In genomic region chr1:202005958-202006357, GRCh38 we compare ENCODE assay signal across 9 cellular contexts. TPM values are rescaled to one million over a fixed set of nuclear protein-coding genes. Genes with fewer than 3 reads are reported as not detected.
A peak's percentile ranks its signal among the peaks of the same experiment; 100 is the strongest.
DNase-seq lines count a peak whose midpoint lies in the region; ATAC-seq and TF ChIP-seq lines count a peak whose summit lies in the region.
"Had no signal": no experiment of that assay in that cellular context is flagged by ENCODE, and none has a peak within 500 bp of the region (broad histone marks: within the 10 kb centered on the region; RNA-seq: fewer than 3 reads in every experiment).

No MANE protein-coding gene starts in this region.

- H3K4me3 Mint-ChIP-seq in T-helper 17 cell = no peak overlapping the region
- no peak overlapping the region for H3K4me3 Mint-ChIP-seq in stimulated activated naive CD8-positive, alpha-beta T cell treated with anti-CD3 and anti-CD28 coated beads, Interleukin-15, amount 100 ng/mL, for 72 hours

- WGBS in smooth muscle cell (ENCODE audit: low lambda C conversion rate) = 80% methylated on average over 2 of the region's 2 CpGs

- TF ChIP-seq CTCF in GM13977 (IDR thresholded peaks at IDR 0.05; ENCODE audit: extremely low read depth, insufficient read depth, missing control alignments) (peak; percentile 7), Panc1 (IDR thresholded peaks at IDR 0.05) (peak; percentile 73), smooth muscle cell (IDR thresholded peaks at IDR 0.05; ENCODE audit: borderline replicate concordance, insufficient read depth, poor library complexity, severe bottlenecking) (peak; percentile 59)

- in situ Hi-C loops in GM13977 (cut with MboI; ENCODE audit: low pct_unique_long_range_greater_than_20kb, low sequenced_read_pairs, unreplicated experiment) = no loop called here
- in situ Hi-C loops in Panc1 (cut with HindIII; ENCODE audit: low pct_unique_long_range_greater_than_20kb, low sequenced_read_pairs) = no loop called here

- H3K27me3 Mint-ChIP-seq in T-helper 17 cell = no peaks in the 10 kb centered on the region
- no peaks in the 10 kb centered on the region for H3K27me3 Mint-ChIP-seq in stimulated activated naive CD8-positive, alpha-beta T cell treated with anti-CD3 and anti-CD28 coated beads, Interleukin-15, amount 100 ng/mL, for 72 hours

- H3K27me3 ChIP-seq in Panc1 (ENCODE audit: control insufficient read depth, insufficient read depth, low read length) = no peaks in the 10 kb centered on the region
- H3K27me3 ChIP-seq in smooth muscle cell (ENCODE audit: low read depth) = no peaks in the 10 kb centered on the region

- H3K4me1 ChIP-seq in Panc1 (ENCODE audit: control insufficient read depth, insufficient read depth, low read length) (peaks cover 49% of the 10 kb centered on the region), smooth muscle cell (ENCODE audit: low read depth) (peaks cover 4% of the 10 kb centered on the region)

- no peak overlapping the region for H3K9ac ChIP-seq in smooth muscle cell (ENCODE audit: low read depth)

- H3K4me1 Mint-ChIP-seq in T-helper 17 cell = peaks cover 2% of the 10 kb centered on the region
- H3K4me1 Mint-ChIP-seq in stimulated activated naive CD8-positive, alpha-beta T cell treated with anti-CD3 and anti-CD28 coated beads, Interleukin-15, amount 100 ng/mL, for 72 hours = peaks cover 10% of the 10 kb centered on the region

- H3K36me3 ChIP-seq in Panc1 (ENCODE audit: control insufficient read depth, insufficient read depth, low read length) = peaks cover 16% of the 10 kb centered on the region
- H3K36me3 ChIP-seq in smooth muscle cell (ENCODE audit: low read depth) = no peaks in the 10 kb centered on the region

- BruUV-seq in Panc1 (replicated peaks; lab: Mats Ljungman, UMichigan) = no TSS peak

- no peaks in the 10 kb centered on the region for H3K79me2 ChIP-seq in smooth muscle cell (ENCODE audit: low read depth)

- DNase-seq in GM13977 (ENCODE audit: low spot score) = no peak
- DNase-seq in Panc1 (ENCODE audit: low read depth, low spot score) = no peak
- DNase-seq in fibroblast of gingiva (ENCODE audit: low read depth) = peak; percentile 13
- no peak for DNase-seq in smooth muscle cell (lab: John Stamatoyannopoulos, UW; ENCODE audit: unreplicated experiment)
- DNase-seq in T-helper 17 cell = no peak
- DNase-seq in stimulated activated naive CD8-positive, alpha-beta T cell treated with anti-CD3 and anti-CD28 coated beads, Interleukin-15, amount 100 ng/mL, for 72 hours = no peak
- DNase-seq: NCI-H1930 had no signal

- no peaks in the 10 kb centered on the region for H4K20me1 ChIP-seq in smooth muscle cell (ENCODE audit: low read depth)

- CTCF ChIA-PET in Panc1 (lab: Charles Lee) = interaction anchor here (0.9 to 1.3 kb wide), 2 partner anchors 116 to 516 kb away, joined by 3 read pairs; no protein-coding TSS in a partner anchor

- ATAC-seq in Panc1 = no peak
- no peak for ATAC-seq in HG02852 (IDR thresholded peaks at IDR 0.05; ENCODE audit: unreplicated experiment)
- no peak for ATAC-seq in T-helper 17 cell
- no peak for ATAC-seq in stimulated activated naive CD8-positive, alpha-beta T cell treated with anti-CD3 and anti-CD28 coated beads, Interleukin-15, amount 100 ng/mL, for 72 hours

- H2AFZ ChIP-seq in smooth muscle cell (ENCODE audit: low read depth) = no peak overlapping the region

- peaks cover 4% of the 10 kb centered on the region for H3K36me3 Mint-ChIP-seq in T-helper 17 cell (ENCODE audit: low read depth)

- intact Hi-C loops in Panc1 (cut with micrococcal nuclease; ENCODE audit: unreplicated experiment) = no loop called here

- H3K4me3 ChIP-seq in Panc1 (ENCODE audit: low read depth in 2 of 2, low read length in 2 of 2) (no peak overlapping the region), smooth muscle cell (no peak overlapping the region)
- H3K4me3 ChIP-seq: lung had no signal

- H3K27ac ChIP-seq in Panc1 (ENCODE audit: low read length) = peak overlapping the region; percentile 45; the same call in 1 of the 2 replicates
- H3K27ac ChIP-seq in smooth muscle cell (ENCODE audit: low read depth) = no peak overlapping the region

- H3F3A ChIP-seq in smooth muscle cell (ENCODE audit: low read depth) = peaks cover 7% of the 10 kb centered on the region

- no peak overlapping the region for H3K4me2 ChIP-seq in smooth muscle cell

- H3K27ac Mint-ChIP-seq in T-helper 17 cell = no peak overlapping the region
- H3K27ac Mint-ChIP-seq in stimulated activated naive CD8-positive, alpha-beta T cell treated with anti-CD3 and anti-CD28 coated beads, Interleukin-15, amount 100 ng/mL, for 72 hours = no peak overlapping the region

- POLR2A ChIA-PET in Panc1 (lab: Charles Lee) = no interaction called here

- no peaks in the 10 kb centered on the region for H3K9me3 ChIP-seq in Panc1 (ENCODE audit: control insufficient read depth, insufficient read depth, low read depth, low read length)
- no peaks in the 10 kb centered on the region for H3K9me3 ChIP-seq in smooth muscle cell (replicated peaks; ENCODE audit: low read depth)
- no peaks in the 10 kb centered on the region for H3K9me3 ChIP-seq in T-helper 17 cell (ENCODE audit: control insufficient read depth, low read length, poor library complexity, severe bottlenecking)

- H3K9me3 Mint-ChIP-seq in stimulated activated naive CD8-positive, alpha-beta T cell treated with anti-CD3 and anti-CD28 coated beads, Interleukin-15, amount 100 ng/mL, for 72 hours = no peaks in the 10 kb centered on the region

RNA-seq across cellular contexts. Expression of gene ELF3, which starts 4.4 kb away (rescaled TPM):
- total RNA-seq in Panc1 (2021; ENCODE audit: unreplicated experiment) (126 TPM), smooth muscle cell (2.0 and 5.2 TPM in 2 replicates), T-helper 17 cell (1 to 10 TPM; 1.6 to 2.0 TPM)
- polyA plus RNA-seq in Panc1 (2012; ENCODE audit: insufficient read length) = 85.4 TPM
- polyA plus RNA-seq in smooth muscle cell = 0.96 and 9.6 TPM in 2 replicates

RNA-seq across cellular contexts. Expression of gene RNPEP, which starts 23.5 kb away (rescaled TPM):
- total RNA-seq in Panc1 (2021; ENCODE audit: unreplicated experiment) (99.8 TPM), smooth muscle cell (50.6 and 53.4 TPM in 2 replicates), T-helper 17 cell (10 to 100 TPM; 21.4 to 28.6 TPM)
- 87.7 TPM for polyA plus RNA-seq in Panc1 (2012; ENCODE audit: insufficient read length)
- 59.0 and 70.9 TPM in 2 replicates for polyA plus RNA-seq in smooth muscle cell

RNA-seq across cellular contexts. Expression of gene TIMM17A, which starts 50.7 kb away (rescaled TPM):
- 118 TPM for total RNA-seq in Panc1 (2021; ENCODE audit: unreplicated experiment)
- 78.7 TPM for polyA plus RNA-seq in Panc1 (2012; ENCODE audit: insufficient read length)
- total RNA-seq in smooth muscle cell = 78.6 and 99.3 TPM in 2 replicates
- 102 and 117 TPM in 2 replicates for polyA plus RNA-seq in smooth muscle cell
- 10 to 100 TPM; 36.8 to 48.4 TPM for total RNA-seq in T-helper 17 cell

RNA-seq across cellular contexts. Expression of gene LMOD1, which starts 59.6 kb away (rescaled TPM):
- total RNA-seq in Panc1 (2021; ENCODE audit: unreplicated experiment) (0.13 TPM), smooth muscle cell (4.0 and 6.5 TPM in 2 replicates), T-helper 17 cell (not detected)
- 0.07 TPM for polyA plus RNA-seq in Panc1 (2012; ENCODE audit: insufficient read length)
- polyA plus RNA-seq in smooth muscle cell = 5.6 and 6.2 TPM in 2 replicates

Comparison
In these comparisons a context has a peak if more than half of its experiments do, and no peak if none do; other contexts are left out.
1. CTCF ChIP-seq: peak in every context shown above with its lines; median percentile 73 in Panc1; 59 in smooth muscle cell; 7 in GM13977.
2. RNA of gene ELF3, which starts 4.4 kb away (total RNA-seq): 126 TPM in Panc1 (single experiment); 2.0 to 5.2 TPM in smooth muscle cell and 1.6 to 2.0 TPM in T-helper 17 cell; every median in the first group is over 10 times any median in the second.